In genomic region chr19:58345558-58345957, GRCh38 we compare ENCODE assay signal across 15 cellular contexts. TPM values are rescaled to one million over a fixed set of nuclear protein-coding genes. Genes with fewer than 3 reads are reported as not detected.
DNase-seq lines count a peak whose midpoint lies in the region; ATAC-seq and TF ChIP-seq lines count a peak whose summit lies in the region.
"Had no signal": no experiment of that assay in that cellular context is flagged by ENCODE, and none has a peak within 500 bp of the region (broad histone marks: within the 10 kb centered on the region; RNA-seq: fewer than 3 reads in every experiment).

No MANE protein-coding gene starts in this region.

- peaks cover 18% of the 10 kb centered on the region for H3K4me1 ChIP-seq in OCI-LY7 (ENCODE audit: insufficient read depth, low read length, poor library complexity, severe bottlenecking)
- H3K4me1 ChIP-seq: colonic mucosa had no signal

- H3K79me2 ChIP-seq in OCI-LY7 (ENCODE audit: insufficient read depth, low read depth, low read length): peaks cover 11% of the 10 kb centered on the region

- 0 out of 2 replicates have a peak, but pooled peaks cover 4% of the 10 kb centered on the region for H3K36me3 ChIP-seq in OCI-LY7 (ENCODE audit: insufficient read depth, low read length)
- H3K36me3 ChIP-seq: colonic mucosa, neutrophil had no signal

- H3K36me3 Mint-ChIP-seq in chondrocyte (ENCODE audit: low read depth): peaks cover 18% of the 10 kb centered on the region
- peaks cover 3% of the 10 kb centered on the region for H3K36me3 Mint-ChIP-seq in progenitor cell of endocrine pancreas (ENCODE audit: insufficient read depth)

- no peaks in the 10 kb centered on the region for H3K9me3 ChIP-seq in OCI-LY7 (ENCODE audit: low read length)
- H3K9me3 ChIP-seq: colonic mucosa, esophagus squamous epithelium, neutrophil had no signal

- H2AFZ ChIP-seq in OCI-LY7 (ENCODE audit: low read length): no peak overlapping the region

- DNase-seq in activated CD4-positive, CD25-positive, alpha-beta regulatory T cell (lab: John Stamatoyannopoulos, UW): no peak
- DNase-seq in OCI-LY7 (ENCODE audit: low spot score) (no peak), chondrocyte (ENCODE audit: low spot score) (no peak), progenitor cell of endocrine pancreas (ENCODE audit: low spot score, unreplicated experiment) (no peak), GM20000 (ENCODE audit: low spot score) (no peak), NCI-H187 treated with DMSO at 0.1 percent for 48 hours (lab: John Stamatoyannopoulos, UW) (no peak)
- DNase-seq: activated CD4-positive, CD25-positive, alpha-beta regulatory T cell treated with anti-CD3 and anti-CD28 coated beads, Interleukin-2, amount 50 U/mL, for 72 hours; colonic mucosa; esophagus squamous epithelium; left ventricle myocardium superior; NCI-H1092; NCI-H226 had no signal

- H3K27ac Mint-ChIP-seq in chondrocyte (ENCODE audit: unreplicated experiment): peak overlapping the region; percentile 73
- H3K27ac Mint-ChIP-seq in progenitor cell of endocrine pancreas: no peak overlapping the region

- H3K9me3 Mint-ChIP-seq in chondrocyte (ENCODE audit: low read depth): no peaks in the 10 kb centered on the region
- no peaks in the 10 kb centered on the region for H3K9me3 Mint-ChIP-seq in progenitor cell of endocrine pancreas (ENCODE audit: low read depth)

- H4K20me1 ChIP-seq in OCI-LY7 (ENCODE audit: insufficient read depth, low read length): peaks cover 4% of the 10 kb centered on the region; the same call in 1 of the 2 replicates

- BruUV-seq in OCI-LY7 (replicated peaks; lab: Mats Ljungman, UMichigan): no TSS peak

- H3K4me3 Mint-ChIP-seq in chondrocyte (ENCODE audit: unreplicated experiment) (peak overlapping the region; percentile 99), progenitor cell of endocrine pancreas (ENCODE audit: low read depth) (peak overlapping the region; percentile 43)

- intact Hi-C loops in OCI-LY7 (cut with micrococcal nuclease; ENCODE audit: unreplicated experiment): loop anchor here (5.0 kb wide), 1 partner anchor 132 kb away; the partner anchor contains the start of gene ZNF446

- H3K4me1 Mint-ChIP-seq in chondrocyte (ENCODE audit: low read depth) (peaks cover 50% of the 10 kb centered on the region), progenitor cell of endocrine pancreas (ENCODE audit: low read depth) (peaks cover 1% of the 10 kb centered on the region)

- CTCF ChIA-PET in OCI-LY7 (lab: Charles Lee; ENCODE audit: unreplicated experiment): interaction anchor here (0.6 kb wide), 1 partner anchor 134 kb away, joined by 6 read pairs; no protein-coding TSS in a partner anchor

- ATAC-seq in activated CD4-positive, CD25-positive, alpha-beta regulatory T cell treated with anti-CD3 and anti-CD28 coated beads, Interleukin-2, amount 50 U/mL, for 24 hours: peak; percentile 22 to 26
- no peak for ATAC-seq in HG03097 (IDR thresholded peaks at IDR 0.05; ENCODE audit: low FRiP score, unreplicated experiment)
- ATAC-seq: left ventricle myocardium superior had no signal

- H3K27ac ChIP-seq in OCI-LY7 (ENCODE audit: low read depth, low read length, poor library complexity, severe bottlenecking): no peak overlapping the region
- H3K27ac ChIP-seq: colonic mucosa, esophagus squamous epithelium, neutrophil had no signal

- H3K27me3 Mint-ChIP-seq in chondrocyte (ENCODE audit: low read depth) (no peaks in the 10 kb centered on the region), progenitor cell of endocrine pancreas (peaks cover 37% of the 10 kb centered on the region)

- H3K9me2 ChIP-seq in OCI-LY7 (ENCODE audit: insufficient read depth, low read length): no peaks in the 10 kb centered on the region

- no peak overlapping the region for H3K4me3 ChIP-seq in OCI-LY7 (ENCODE audit: low read depth, low read length, poor library complexity, severe bottlenecking)
- H3K4me3 ChIP-seq: colonic mucosa, esophagus squamous epithelium had no signal

- TF ChIP-seq CTCF in OCI-LY7 (conservative IDR thresholded peaks at IDR 0.05; ENCODE audit: low read length) (no peak), chondrocyte (IDR thresholded peaks at IDR 0.05) (no peak), progenitor cell of endocrine pancreas (IDR thresholded peaks at IDR 0.05; ENCODE audit: unreplicated experiment) (no peak), GM20000 (IDR thresholded peaks at IDR 0.05; ENCODE audit: extremely low read depth, missing control alignments) (no peak)

- peak overlapping the region; percentile 27; the same call in 1 of the 2 replicates for H3K4me2 ChIP-seq in OCI-LY7 (ENCODE audit: low read length)

- POLR2A ChIA-PET in OCI-LY7 (lab: Charles Lee): no interaction called here

RNA-seq across cellular contexts. Expression of gene A1BG, which starts 7.7 kb away (rescaled TPM):
- total RNA-seq in OCI-LY7 (2014; rRNA removed; shearing (Covaris generic)): 21.3 and 47.2 TPM in 2 replicates
- total RNA-seq in OCI-LY7 (2022) (24.5 and 26.9 TPM in 2 replicates), chondrocyte (49.7 to 53.8 TPM (median 50.2 TPM) in 3 replicates), progenitor cell of endocrine pancreas (3.9 and 4.6 TPM in 2 replicates)

RNA-seq across cellular contexts. Expression of gene ZNF497, which starts 17.0 kb away (rescaled TPM):
- 2.8 and 3.6 TPM in 2 replicates for total RNA-seq in OCI-LY7 (2014; rRNA removed; shearing (Covaris generic))
- total RNA-seq in OCI-LY7 (2022) (4.5 and 6.1 TPM in 2 replicates), chondrocyte (0.65 to 0.69 TPM (median 0.68 TPM) in 3 replicates), progenitor cell of endocrine pancreas (11.7 and 13.4 TPM in 2 replicates)

RNA-seq across cellular contexts. Expression of gene ZSCAN22, which starts 18.8 kb away (rescaled TPM):
- 2.6 and 3.3 TPM in 2 replicates for total RNA-seq in OCI-LY7 (2014; rRNA removed; shearing (Covaris generic))
- total RNA-seq in OCI-LY7 (2022) (3.7 and 5.1 TPM in 2 replicates), chondrocyte (2.8 to 3.2 TPM (median 3.0 TPM) in 3 replicates), progenitor cell of endocrine pancreas (4.6 TPM in 2 replicates)

RNA-seq across cellular contexts. Expression of gene ZNF837, which starts 35.3 kb away (rescaled TPM):
- 1.8 and 3.0 TPM in 2 replicates for total RNA-seq in OCI-LY7 (2014; rRNA removed; shearing (Covaris generic))
- total RNA-seq in OCI-LY7 (2022): 5.3 and 5.8 TPM in 2 replicates
- 2.0 to 3.5 TPM (median 2.5 TPM) in 3 replicates for total RNA-seq in chondrocyte
- 5.4 and 6.1 TPM in 2 replicates for total RNA-seq in progenitor cell of endocrine pancreas

RNA-seq across cellular contexts. Expression of gene ERVK3-1, which starts 40.4 kb away (rescaled TPM):
- 61.7 and 79.6 TPM in 2 replicates for total RNA-seq in OCI-LY7 (2014; rRNA removed; shearing (Covaris generic))
- total RNA-seq in OCI-LY7 (2022) (46.4 and 48.1 TPM in 2 replicates), chondrocyte (25.3 to 29.4 TPM (median 26.0 TPM) in 3 replicates), progenitor cell of endocrine pancreas (41.3 and 46.2 TPM in 2 replicates)
